ENCODE assay signal across 10 cellular contexts in genomic region chr22:37803636-37804371, GRCh38. TPM values are rescaled to one million over a fixed set of nuclear protein-coding genes. Genes with fewer than 3 reads are reported as not detected.
A peak's percentile ranks its signal among the peaks of the same experiment; 100 is the strongest.
DNase-seq lines count a peak whose midpoint lies in the region; ATAC-seq and TF ChIP-seq lines count a peak whose summit lies in the region.
"Had no signal": no experiment of that assay in that cellular context is flagged by ENCODE, and none has a peak within 500 bp of the region (broad histone marks: within the 10 kb centered on the region; RNA-seq: fewer than 3 reads in every experiment).

No MANE protein-coding gene starts in this region.

- intact Hi-C loops in CD4-positive, alpha-beta T cell (cut with DNase I, micrococcal nuclease): no loop called here

- peaks cover 52% of the 10 kb centered on the region for H3K27me3 Mint-ChIP-seq in CD4-positive, alpha-beta T cell
- H3K27me3 Mint-ChIP-seq in central memory CD8-positive, alpha-beta T cell: peaks cover 62% of the 10 kb centered on the region
- peaks cover 26% of the 10 kb centered on the region for H3K27me3 Mint-ChIP-seq in nephron progenitor cell (ENCODE audit: low read depth, poor library complexity)

- in situ Hi-C loops in ACHN (cut with HindIII; ENCODE audit: low pct_ligation_motif_present, low pct_unique_long_range_greater_than_20kb, low sequenced_read_pairs): no loop called here

- peak overlapping the region; percentile 87; the same call in 1 of the 2 replicates for H3K4me3 ChIP-seq in LNCaP clone FGC (ENCODE audit: low read depth, low read length)

- peak overlapping the region; percentile 27 for H3K27ac Mint-ChIP-seq in CD4-positive, alpha-beta T cell
- H3K27ac Mint-ChIP-seq in central memory CD8-positive, alpha-beta T cell (ENCODE audit: low read depth): no peak overlapping the region
- peak overlapping the region; percentile 80 for H3K27ac Mint-ChIP-seq in nephron progenitor cell

- no peaks in the 10 kb centered on the region for H3K9me3 Mint-ChIP-seq in CD4-positive, alpha-beta T cell
- no peaks in the 10 kb centered on the region for H3K9me3 Mint-ChIP-seq in central memory CD8-positive, alpha-beta T cell
- peaks cover 3% of the 10 kb centered on the region for H3K9me3 Mint-ChIP-seq in nephron progenitor cell

- peaks cover 44% of the 10 kb centered on the region for H3K27me3 ChIP-seq in CD4-positive, alpha-beta T cell (ENCODE audit: control insufficient read depth, insufficient read depth, low read length)
- H3K27me3 ChIP-seq: cardiac muscle cell had no signal

- no peak for TF ChIP-seq CTCF in CD4-positive, alpha-beta T cell (IDR thresholded peaks at IDR 0.05)
- TF ChIP-seq CTCF in LNCaP clone FGC (IDR thresholded peaks at IDR 0.05; ENCODE audit: control insufficient read depth, extremely low read depth, insufficient read depth): no peak
- TF ChIP-seq CTCF in nephron progenitor cell (IDR thresholded peaks at IDR 0.05): no peak

- CTCF ChIA-PET in CD4-positive, alpha-beta T cell (lab: Charles Lee): interaction anchor here (1.2 kb wide), 1 partner anchor 60 kb away, joined by 4 read pairs; no protein-coding TSS in a partner anchor

- H3K4me1 Mint-ChIP-seq in CD4-positive, alpha-beta T cell (ENCODE audit: low read depth): peaks cover 52% of the 10 kb centered on the region
- peaks cover 39% of the 10 kb centered on the region for H3K4me1 Mint-ChIP-seq in central memory CD8-positive, alpha-beta T cell
- peaks cover 40% of the 10 kb centered on the region for H3K4me1 Mint-ChIP-seq in nephron progenitor cell

- H3K4me3 Mint-ChIP-seq in CD4-positive, alpha-beta T cell: peak overlapping the region; percentile 79
- H3K4me3 Mint-ChIP-seq in central memory CD8-positive, alpha-beta T cell: peak overlapping the region; percentile 71
- peak overlapping the region; percentile 82 for H3K4me3 Mint-ChIP-seq in nephron progenitor cell

- no peak for DNase-seq in CD4-positive, alpha-beta T cell
- DNase-seq in LNCaP clone FGC (ENCODE audit: low read depth) (no peak), nephron progenitor cell (no peak), pons (ENCODE audit: low spot score) (no peak), ACHN (no peak), caudate nucleus (lab: John Stamatoyannopoulos, UW) (no peak)
- no peak for DNase-seq in central memory CD8-positive, alpha-beta T cell (ENCODE audit: low spot score in 2 of 2)

- H3K9me3 ChIP-seq in CD4-positive, alpha-beta T cell (ENCODE audit: control insufficient read depth, low read length): no peaks in the 10 kb centered on the region

- H3K27ac ChIP-seq in CD4-positive, alpha-beta T cell (ENCODE audit: low read depth, low read length): no peak overlapping the region
- no peak overlapping the region for H3K27ac ChIP-seq in caudate nucleus (ENCODE audit: low read depth, low read length)

- no peaks in the 10 kb centered on the region for H3K36me3 Mint-ChIP-seq in CD4-positive, alpha-beta T cell (ENCODE audit: low read depth)
- H3K36me3 Mint-ChIP-seq in central memory CD8-positive, alpha-beta T cell (ENCODE audit: insufficient read depth): peaks cover 5% of the 10 kb centered on the region
- H3K36me3 Mint-ChIP-seq in nephron progenitor cell (ENCODE audit: low read depth): no peaks in the 10 kb centered on the region

- ATAC-seq in CD4-positive, alpha-beta T cell (ENCODE audit: poor library complexity): no peak
- no peak for ATAC-seq in central memory CD8-positive, alpha-beta T cell (replicated peaks; ENCODE audit: extremely low read depth, poor library complexity, severe bottlenecking)
- ATAC-seq in GM21526 (IDR thresholded peaks at IDR 0.05; ENCODE audit: low FRiP score, unreplicated experiment): no peak

- POLR2A ChIA-PET in CD4-positive, alpha-beta T cell (lab: Charles Lee): interaction anchor here (1.2 to 1.6 kb wide), 2 partner anchors 14 to 40 kb away, joined by 3 to 6 read pairs; partner anchors contain the start of gene ANKRD54

RNA-seq across cellular contexts. Expression of gene GCAT, which starts 3.9 kb away (rescaled TPM):
- 1 to 10 TPM; 1.4 to 1.8 TPM for total RNA-seq in CD4-positive, alpha-beta T cell

RNA-seq across cellular contexts. Expression of gene GALR3, which starts 19.4 kb away (rescaled TPM):
- total RNA-seq in CD4-positive, alpha-beta T cell: not detected
- total RNA-seq: cardiac muscle cell, RPMI7951 had no signal

RNA-seq across cellular contexts. Expression of gene ANKRD54, which starts 40.3 kb away (rescaled TPM):
- total RNA-seq in CD4-positive, alpha-beta T cell: 10 to 100 TPM; 18.3 to 20.6 TPM

RNA-seq across cellular contexts. Expression of gene EIF3L, which starts 45.4 kb away (rescaled TPM):
- total RNA-seq in CD4-positive, alpha-beta T cell: 100 to 1,000 TPM; 525 to 541 TPM
